ENCODE assay signal across 8 cellular contexts in the genomic region with DNA sequence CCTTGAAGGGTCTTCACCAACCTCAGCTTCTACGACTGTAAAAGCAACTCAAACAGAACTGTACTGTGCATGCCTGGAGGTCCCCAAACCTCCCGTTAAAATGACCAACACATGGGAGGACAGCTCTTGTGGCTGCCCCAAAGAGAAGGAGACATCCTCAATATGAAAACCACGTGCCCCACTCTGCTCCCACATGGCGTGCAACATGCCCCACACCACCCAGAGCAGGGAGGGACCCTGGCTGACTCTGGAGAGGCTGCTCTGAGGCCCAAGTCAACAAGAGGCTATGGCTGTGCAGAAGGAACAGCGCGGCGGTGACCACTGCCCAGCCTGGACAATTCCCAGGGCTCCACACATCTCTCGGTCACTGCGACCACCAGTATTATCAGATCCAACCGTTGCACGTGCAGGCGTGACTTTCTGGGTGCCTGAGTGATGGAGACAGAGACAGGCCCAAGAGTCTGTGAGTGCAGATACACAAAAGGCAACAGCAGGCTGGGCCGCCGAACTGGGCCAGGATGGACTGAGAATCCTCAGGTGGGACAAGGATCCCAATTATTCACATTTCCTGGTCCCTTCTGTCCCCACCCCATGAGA. TPM values are rescaled to one million over a fixed set of nuclear protein-coding genes. Genes with fewer than 3 reads are reported as not detected.
DNase-seq lines count a peak whose midpoint lies in the region; ATAC-seq, FAIRE-seq and TF ChIP-seq lines count a peak whose summit lies in the region.

No MANE protein-coding gene starts in this region.

- no peak overlapping the region for H2AFZ ChIP-seq in endothelial cell of umbilical vein (ENCODE audit: low read depth, low read length)

- H3K9me1 ChIP-seq in endothelial cell of umbilical vein (replicated peaks; ENCODE audit: control insufficient read depth, extremely low read depth, insufficient read depth, low read length): no peaks in the 10 kb centered on the region

- H3K4me1 ChIP-seq in RWPE2 (ENCODE audit: insufficient read depth, poor library complexity, severe bottlenecking) (no peaks in the 10 kb centered on the region), endothelial cell of umbilical vein (ENCODE audit: control insufficient read depth, extremely low read depth, insufficient read depth, low read length) (peaks cover 13% of the 10 kb centered on the region), skeletal muscle satellite cell (ENCODE audit: control insufficient read depth, insufficient read depth, low read length) (peaks cover 37% of the 10 kb centered on the region)

- DNase-seq in RWPE2 (ENCODE audit: low spot score) (no peak), endothelial cell of umbilical vein (ENCODE audit: low read depth, low spot score) (no peak), G401 (ENCODE audit: low spot score) (no peak), Ammon's horn (ENCODE audit: low spot score) (no peak)

- H3K79me2 ChIP-seq in endothelial cell of umbilical vein (ENCODE audit: control insufficient read depth, insufficient read depth, low read length): no peaks in the 10 kb centered on the region

- H3K9ac ChIP-seq in endothelial cell of umbilical vein (replicated peaks; ENCODE audit: extremely low read depth, insufficient read depth, low read length): no peak overlapping the region
- peak overlapping the region; percentile 80 for H3K9ac ChIP-seq in skeletal muscle satellite cell (ENCODE audit: low read depth, low read length)

- POLR2A ChIA-PET in endothelial cell of umbilical vein (lab: Charles Lee): no interaction called here

- TF ChIP-seq CTCF in GM12875 (IDR thresholded peaks at IDR 0.05; ENCODE audit: borderline replicate concordance, insufficient read depth, low read depth, low read length) (no peak), RWPE2 (IDR thresholded peaks at IDR 0.05; ENCODE audit: poor library complexity, severe bottlenecking) (no peak), endothelial cell of umbilical vein (IDR thresholded peaks at IDR 0.05; ENCODE audit: extremely low read depth in 1 of 2, insufficient read depth in 1 of 2, low read depth in 1 of 2, low read length in 2 of 2) (no peak)

- dilution Hi-C loops in endothelial cell of umbilical vein (cut with MboI; ENCODE audit: extremely low pct_ligation_motif_present, low sequenced_read_pairs): no loop called here

- intact Hi-C loops in endothelial cell of umbilical vein (cut with micrococcal nuclease): loop anchor here (1.0 to 5.0 kb wide), 4 partner anchors 7 to 613 kb away; no protein-coding TSS in a partner anchor

- H3K4me2 ChIP-seq in endothelial cell of umbilical vein (ENCODE audit: insufficient read depth, low read length) (peak overlapping the region; percentile 86), skeletal muscle satellite cell (ENCODE audit: low read length) (peak overlapping the region; percentile 98)

- H3K4me3 ChIP-seq in GM12875 (ENCODE audit: low read depth, low read length) (peak overlapping the region; percentile 81), RWPE2 (ENCODE audit: severe bottlenecking) (peak overlapping the region; percentile 37), endothelial cell of umbilical vein (replicated peaks in 1 of 3; ENCODE audit: insufficient read depth in 1 of 3, low read depth in 1 of 3, low read length in 3 of 3) (peak overlapping the region in 2 of 3 experiments; percentile 36 to 53), skeletal muscle satellite cell (ENCODE audit: low read length) (peak overlapping the region; percentile 76)

- no peak overlapping the region for H3K27ac ChIP-seq in RWPE2 (ENCODE audit: poor library complexity, severe bottlenecking)
- no peak overlapping the region for H3K27ac ChIP-seq in endothelial cell of umbilical vein (ENCODE audit: insufficient read depth, low read depth, low read length)

- no TSS peak for BruUV-seq in endothelial cell of umbilical vein (replicated peaks; lab: Mats Ljungman, UMichigan)

- H4K20me1 ChIP-seq in endothelial cell of umbilical vein (replicated peaks; ENCODE audit: control insufficient read depth, extremely low read depth, insufficient read depth, low read length): no peaks in the 10 kb centered on the region

- no peak for FAIRE-seq in endothelial cell of umbilical vein (lab: Jason Lieb, UNC)

- no peaks in the 10 kb centered on the region; the same call in 1 of the 2 replicates for H3K36me3 ChIP-seq in RWPE2 (ENCODE audit: low read depth)
- H3K36me3 ChIP-seq in endothelial cell of umbilical vein (ENCODE audit: control insufficient read depth in 2 of 2, extremely low read depth in 1 of 2, insufficient read depth in 2 of 2, low read length in 2 of 2): no peaks in the 10 kb centered on the region
- H3K36me3 ChIP-seq in skeletal muscle satellite cell (ENCODE audit: insufficient read depth, low read length): no peaks in the 10 kb centered on the region

- TF ChIP-seq POLR2A in endothelial cell of umbilical vein (IDR thresholded peaks at IDR 0.05; ENCODE audit: low read depth, low read length): no peak
- TF ChIP-seq POLR2A in GM18505 (IDR thresholded peaks at IDR 0.05; ENCODE audit: borderline replicate concordance, extremely low read depth, insufficient read depth, insufficient read length): no peak

- in situ Hi-C loops in G401 (cut with HindIII; ENCODE audit: low sequenced_read_pairs): no loop called here

- no peak for ATAC-seq in RWPE2 (ENCODE audit: low read depth)
- no peak for ATAC-seq in GM21423 (IDR thresholded peaks at IDR 0.05; ENCODE audit: unreplicated experiment)
- ATAC-seq in GM18505 (IDR thresholded peaks at IDR 0.05; ENCODE audit: unreplicated experiment): no peak

- H3K9me3 ChIP-seq in RWPE2 (ENCODE audit: severe bottlenecking) (no peaks in the 10 kb centered on the region), endothelial cell of umbilical vein (replicated peaks; ENCODE audit: control insufficient read depth, insufficient read depth, low read length) (no peaks in the 10 kb centered on the region), skeletal muscle satellite cell (replicated peaks; ENCODE audit: low read length) (no peaks in the 10 kb centered on the region)

- CTCF ChIA-PET in endothelial cell of umbilical vein (lab: Charles Lee): interaction anchor here (1.1 to 2.5 kb wide), 3 partner anchors 13 to 204 kb away, joined by 3 to 8 read pairs (median 5); no protein-coding TSS in a partner anchor

- H3K27me3 ChIP-seq in RWPE2 (ENCODE audit: insufficient read depth, poor library complexity, severe bottlenecking) (no peaks in the 10 kb centered on the region), endothelial cell of umbilical vein (ENCODE audit: control insufficient read depth in 2 of 2, insufficient read depth in 2 of 2, low read length in 2 of 2) (no peaks in the 10 kb centered on the region), skeletal muscle satellite cell (ENCODE audit: control insufficient read depth, insufficient read depth, low read length) (no peaks in the 10 kb centered on the region)

TF ChIP-seq in endothelial cell of umbilical vein, 7 proteins besides CTCF, POLR2A, EP300 and RAD21:
- TF ChIP-seq POLR2AphosphoS5 (IDR thresholded peaks at IDR 0.05; ENCODE audit: insufficient read depth, low read depth, low read length) (no peak), JUN (IDR thresholded peaks at IDR 0.05; ENCODE audit: borderline replicate concordance, insufficient read depth, insufficient read length, low read depth) (no peak), GATA2 (IDR thresholded peaks at IDR 0.05; ENCODE audit: insufficient read depth, insufficient read length, low read depth, low read length) (no peak), FOS (IDR thresholded peaks at IDR 0.05; ENCODE audit: borderline replicate concordance, insufficient read depth, low read length) (no peak)

RNA-seq across cellular contexts. Expression of gene PLD6, which starts 1.4 kb away (rescaled TPM):
- total RNA-seq in endothelial cell of umbilical vein: 2.7 and 4.4 TPM in 2 replicates
- polyA plus RNA-seq in endothelial cell of umbilical vein: 2.9 and 3.5 TPM in 2 replicates
- 2.2 and 2.6 TPM in 2 replicates for polyA plus RNA-seq in endothelial cell of umbilical vein (2011; cell fraction: cytosol; rRNA removed)
- polyA plus RNA-seq in endothelial cell of umbilical vein (2011; cell fraction: nucleus; rRNA removed): 2.4 and 2.9 TPM in 2 replicates
- polyA plus RNA-seq in endothelial cell of umbilical vein (2012): 2.7 and 3.6 TPM in 2 replicates
- 2.4 and 3.9 TPM in 2 replicates for polyA minus RNA-seq in endothelial cell of umbilical vein
- polyA minus RNA-seq in endothelial cell of umbilical vein (2011; cell fraction: cytosol; rRNA and poly(A)+ RNA removed): 2.8 TPM
- 0.91 and 0.96 TPM in 2 replicates for polyA minus RNA-seq in endothelial cell of umbilical vein (2011; cell fraction: nucleus; rRNA and poly(A)+ RNA removed)
- 2.4 and 3.0 TPM in 2 replicates for total RNA-seq in skeletal muscle satellite cell (2012; rRNA removed)
- 12.4 and 16.2 TPM in 2 replicates for total RNA-seq in G401 (2014; rRNA removed; shearing (Covaris generic))

RNA-seq across cellular contexts. Expression of gene FLCN, which starts 32.2 kb away (rescaled TPM):
- 56.9 and 68.9 TPM in 2 replicates for total RNA-seq in endothelial cell of umbilical vein
- 37.2 and 38.8 TPM in 2 replicates for polyA plus RNA-seq in endothelial cell of umbilical vein
- 13.6 and 18.5 TPM in 2 replicates for polyA plus RNA-seq in endothelial cell of umbilical vein (2011; cell fraction: cytosol; rRNA removed)
- polyA plus RNA-seq in endothelial cell of umbilical vein (2011; cell fraction: nucleus; rRNA removed): 82.1 and 107 TPM in 2 replicates
- 20.9 and 30.4 TPM in 2 replicates for polyA plus RNA-seq in endothelial cell of umbilical vein (2012)
- polyA minus RNA-seq in endothelial cell of umbilical vein: 77.0 and 92.0 TPM in 2 replicates
- 11.9 TPM for polyA minus RNA-seq in endothelial cell of umbilical vein (2011; cell fraction: cytosol; rRNA and poly(A)+ RNA removed)
- polyA minus RNA-seq in endothelial cell of umbilical vein (2011; cell fraction: nucleus; rRNA and poly(A)+ RNA removed): 45.7 and 58.4 TPM in 2 replicates
- 40.8 and 58.8 TPM in 2 replicates for total RNA-seq in skeletal muscle satellite cell (2012; rRNA removed)
- 66.2 and 75.3 TPM in 2 replicates for total RNA-seq in G401 (2014; rRNA removed; shearing (Covaris generic))
